In genomic region chr14:61761959-61762786, GRCh38 we compare ENCODE assay signal across 8 cellular contexts. TPM values are rescaled to one million over a fixed set of nuclear protein-coding genes. Genes with fewer than 3 reads are reported as not detected.
DNase-seq lines count a peak whose midpoint lies in the region; ATAC-seq, FAIRE-seq and TF ChIP-seq lines count a peak whose summit lies in the region.

Gene SNAPC1 (plus strand): TSS chr14:61762420. CDS start chr14:61762461, 41 bp downstream.

- TF ChIP-seq CTCF in WI38 (IDR thresholded peaks at IDR 0.05; ENCODE audit: low read depth, low read length): no peak
- no peak for TF ChIP-seq CTCF in bronchial epithelial cell (IDR thresholded peaks at IDR 0.05; ENCODE audit: insufficient read depth, low read length, severe bottlenecking)

- peak; percentile 96 for FAIRE-seq in bronchial epithelial cell (lab: Jason Lieb, UNC)

- H3K36me3 ChIP-seq in bronchial epithelial cell (ENCODE audit: control insufficient read depth, insufficient read depth, low read length) (no peaks in the 10 kb centered on the region), iPS-20b (ENCODE audit: insufficient read depth, low read depth, low read length) (peaks cover 2% of the 10 kb centered on the region; the same call in 1 of the 2 replicates), skeletal muscle tissue (ENCODE audit: control insufficient read depth in 3 of 3, insufficient read depth in 3 of 3, low read length in 3 of 3) (no peaks in the 10 kb centered on the region)

- H3K4me3 ChIP-seq in WI38 (ENCODE audit: low read depth, low read length) (peak within 1 kb of the TSS; percentile 86), bronchial epithelial cell (ENCODE audit: low read depth, low read length) (peak within 1 kb of the TSS; percentile 66), iPS-20b (ENCODE audit: low read length) (peak within 1 kb of the TSS; percentile 92), skeletal muscle tissue (ENCODE audit: low read length in 3 of 3) (peak within 1 kb of the TSS; percentile 98 to 99 (median 99))

- no peaks in the 10 kb centered on the region for H3K27me3 ChIP-seq in bronchial epithelial cell (ENCODE audit: control insufficient read depth, insufficient read depth, low read length)
- H3K27me3 ChIP-seq in iPS-20b (ENCODE audit: insufficient read depth, low read length): no peaks in the 10 kb centered on the region
- H3K27me3 ChIP-seq in skeletal muscle tissue (ENCODE audit: control insufficient read depth in 3 of 3, insufficient read depth in 3 of 3, low read length in 3 of 3): no peaks in the 10 kb centered on the region

- peak; percentile 100 for ATAC-seq in GM18909 (IDR thresholded peaks at IDR 0.05; ENCODE audit: poor library complexity, unreplicated experiment)
- peak; percentile 99 for ATAC-seq in HG03159 (IDR thresholded peaks at IDR 0.05; ENCODE audit: unreplicated experiment)

- H3K27ac ChIP-seq in iPS-20b (ENCODE audit: low read length): peak within 1 kb of the TSS; percentile 81
- H3K27ac ChIP-seq in skeletal muscle tissue (ENCODE audit: low read depth, low read length): peak within 1 kb of the TSS; percentile 95

- DNase-seq in AG08395 (ENCODE audit: low spot score) (peak; percentile 99), NCI-H2227 (lab: John Stamatoyannopoulos, UW; ENCODE audit: unreplicated experiment) (peak; percentile 99), bronchial epithelial cell (ENCODE audit: low read depth) (peak; percentile 94)

- H3K9me3 ChIP-seq in iPS-20b (ENCODE audit: insufficient read depth, low read depth, low read length) (no peaks in the 10 kb centered on the region), skeletal muscle tissue (ENCODE audit: control insufficient read depth in 3 of 3, low read length in 3 of 3) (no peaks in the 10 kb centered on the region)

- H3K4me1 ChIP-seq in iPS-20b (ENCODE audit: insufficient read depth, low read length): peaks cover 16% of the 10 kb centered on the region; the same call in 1 of the 2 replicates
- H3K4me1 ChIP-seq in skeletal muscle tissue (ENCODE audit: control insufficient read depth in 3 of 3, insufficient read depth in 3 of 3, low read length in 3 of 3): peaks cover 12 to 17% (median 17%) of the 10 kb centered on the region in 3 donors

- peak within 1 kb of the TSS; percentile 93 for H3K9ac ChIP-seq in iPS-20b (ENCODE audit: low read depth, low read length)
- peak within 1 kb of the TSS; percentile 85 to 97 (median 95) for H3K9ac ChIP-seq in skeletal muscle tissue (ENCODE audit: low read depth in 1 of 3, low read length in 3 of 3)

RNA-seq across cellular contexts. Expression of gene SNAPC1, which starts in this region (rescaled TPM):
- total RNA-seq in bronchial epithelial cell (7.4 and 17.1 TPM in 2 replicates), skeletal muscle tissue (5.2 TPM)

Comparison
In these comparisons a context has a peak if more than half of its experiments do, and no peak if none do; other contexts are left out.
1. Peak in every context shown above with its lines: DNase-seq, ATAC-seq, H3K4me3 ChIP-seq and H3K27ac ChIP-seq.